8 cellular contexts compared by ENCODE assay signal in genomic region chr7:43649755-43650274, GRCh38.
DNase-seq lines count a peak whose midpoint lies in the region; TF ChIP-seq lines count a peak whose summit lies in the region.

No MANE protein-coding gene starts in this region.

- peak overlapping the region; percentile 84 for H3K9ac ChIP-seq in GM23248
- H3K9ac ChIP-seq in MM.1S (ENCODE audit: low read length) = peak overlapping the region; percentile 29; the same call in 1 of the 2 replicates
- no peak overlapping the region for H3K9ac ChIP-seq in subcutaneous abdominal adipose tissue (ENCODE audit: low read length in 5 of 5)

- H3K36me3 Mint-ChIP-seq in immature natural killer cell = peaks cover 3 to 15% (median 8%) of the 10 kb centered on the region in 3 donors

- H3F3A ChIP-seq in GM23248 (ENCODE audit: insufficient read depth) (peaks cover 61% of the 10 kb centered on the region), MM.1S (ENCODE audit: insufficient read depth, low read length) (peaks cover 67% of the 10 kb centered on the region)

- H3K9me3 Mint-ChIP-seq in immature natural killer cell = no peaks in the 10 kb centered on the region

- H3K9me2 ChIP-seq in GM23248 (ENCODE audit: insufficient read depth) (no peaks in the 10 kb centered on the region), MM.1S (replicated peaks; ENCODE audit: insufficient read depth, low read length) (no peaks in the 10 kb centered on the region)

- peak overlapping the region; percentile 77 to 100 (median 94) for H3K27ac Mint-ChIP-seq in immature natural killer cell

- peaks cover 8 to 28% (median 22%) of the 10 kb centered on the region in 3 donors for H3K27me3 Mint-ChIP-seq in immature natural killer cell (ENCODE audit: low read depth in 3 of 3)

- H3K4me3 ChIP-seq in GM23248 (peak overlapping the region; percentile 36; the same call in 1 of the 2 replicates), MM.1S (ENCODE audit: low read length) (peak overlapping the region; percentile 47; the same call in 1 of the 2 replicates), subcutaneous abdominal adipose tissue (ENCODE audit: low read depth in 1 of 5, low read length in 5 of 5) (no peak overlapping the region)

- H3K4me3 Mint-ChIP-seq in immature natural killer cell = peak overlapping the region; percentile 66 to 88 (median 77)

- H3K4me2 ChIP-seq in GM23248 (ENCODE audit: unreplicated experiment) (peak overlapping the region; percentile 75), MM.1S (ENCODE audit: low read depth, low read length) (peak overlapping the region; percentile 92)

- peaks cover 58% of the 10 kb centered on the region for H3K4me1 ChIP-seq in GM23248 (ENCODE audit: insufficient read depth)
- peaks cover 84% of the 10 kb centered on the region for H3K4me1 ChIP-seq in MM.1S (ENCODE audit: low read length)
- H3K4me1 ChIP-seq in subcutaneous abdominal adipose tissue (ENCODE audit: control insufficient read depth in 5 of 5, insufficient read depth in 5 of 5, low read length in 5 of 5) = peaks cover 20 to 68% (median 33%) of the 10 kb centered on the region in 5 donors

- 68 to 72% methylated on average over 4 of the region's 4 CpGs for WGBS in GM23248 (ENCODE audit: low coverage in 1 of 2, low lambda C conversion rate in 2 of 2, missing lambda C conversion rate in 2 of 2), 2 experiments

- peaks cover 0 to 98% of the 10 kb centered on the region in 2 donors for H3K4me1 Mint-ChIP-seq in immature natural killer cell

- H3K9me3 ChIP-seq in GM23248 (ENCODE audit: low read depth) (no peaks in the 10 kb centered on the region), MM.1S (replicated peaks; ENCODE audit: insufficient read depth, low read length) (no peaks in the 10 kb centered on the region), subcutaneous abdominal adipose tissue (ENCODE audit: control insufficient read depth in 5 of 5, low read length in 5 of 5) (no peaks in the 10 kb centered on the region)

- H3K79me2 ChIP-seq in GM23248 (ENCODE audit: insufficient read depth) = peaks cover 38% of the 10 kb centered on the region
- H3K79me2 ChIP-seq in MM.1S (ENCODE audit: low read length) = peaks cover 53% of the 10 kb centered on the region

- H3K27ac ChIP-seq in GM23248 (peak overlapping the region; percentile 99), MM.1S (ENCODE audit: low read length) (peak overlapping the region; percentile 82), subcutaneous abdominal adipose tissue (ENCODE audit: low read depth, low read length) (peak overlapping the region; percentile 54)

- TF ChIP-seq POLR2A in GM15510 (IDR thresholded peaks at IDR 0.05; ENCODE audit: borderline replicate concordance, extremely low read depth, insufficient read length) = peak; percentile 38

- in situ Hi-C loops in GM23248 (cut with MboI) = no loop called here

- no peak for TF ChIP-seq CTCF in MM.1S (IDR thresholded peaks at IDR 0.05; ENCODE audit: low read length)

- no peaks in the 10 kb centered on the region for H3K27me3 ChIP-seq in GM23248 (replicated peaks; ENCODE audit: insufficient read depth)
- no peaks in the 10 kb centered on the region for H3K27me3 ChIP-seq in MM.1S (replicated peaks; ENCODE audit: insufficient read depth, low read length)
- no peaks in the 10 kb centered on the region for H3K27me3 ChIP-seq in subcutaneous abdominal adipose tissue (ENCODE audit: control insufficient read depth in 5 of 5, insufficient read depth in 4 of 5, low read length in 5 of 5)

- H2AFZ ChIP-seq in GM23248 = no peak overlapping the region
- no peak overlapping the region for H2AFZ ChIP-seq in MM.1S (ENCODE audit: low read length)

- no peaks in the 10 kb centered on the region for H4K20me1 ChIP-seq in GM23248 (ENCODE audit: insufficient read depth)
- H4K20me1 ChIP-seq in MM.1S (ENCODE audit: insufficient read depth, low read length) = peaks cover 13% of the 10 kb centered on the region; the same call in 1 of the 2 replicates

- DNase-seq in GM23248 (no peak), MM.1S (peak; percentile 97), activated T-cell treated with anti-CD3 and anti-CD28 coated beads for 24 hours (ENCODE audit: low read depth) (peak; percentile 53), immature natural killer cell (peak; percentile 88 to 90 (median 89)), AG20443 (ENCODE audit: low spot score) (no peak), AG08396 (ENCODE audit: low spot score) (no peak)

- H3K36me3 ChIP-seq in GM23248 (ENCODE audit: low read depth) (no peaks in the 10 kb centered on the region), MM.1S (replicated peaks; ENCODE audit: insufficient read depth, low read length) (no peaks in the 10 kb centered on the region; the same call in 1 of the 2 replicates), subcutaneous abdominal adipose tissue (ENCODE audit: control insufficient read depth in 5 of 5, insufficient read depth in 5 of 5, low read length in 5 of 5) (peaks cover 0 to 7% (median 5%) of the 10 kb centered on the region in 5 donors)

Comparison
In these comparisons a context has a peak if more than half of its experiments do, and no peak if none do; other contexts are left out.
1. DNase-seq: peak in MM.1S (single experiment), activated T-cell treated with anti-CD3 and anti-CD28 coated beads for 24 hours (single experiment) and immature natural killer cell (3 of 3); none in GM23248 (single experiment), AG20443 (single experiment) and AG08396 (single experiment).
2. H3K4me3 ChIP-seq: peak in GM23248 (single experiment) and MM.1S (single experiment); none in subcutaneous abdominal adipose tissue (0 of 5).
3. H3K9ac ChIP-seq: peak in GM23248 (single experiment) and MM.1S (single experiment); none in subcutaneous abdominal adipose tissue (0 of 5).
4. Peak in every context shown above with its lines, with median percentiles within 50 percentile points of each other: H3K27ac ChIP-seq.